In the genomic region with DNA sequence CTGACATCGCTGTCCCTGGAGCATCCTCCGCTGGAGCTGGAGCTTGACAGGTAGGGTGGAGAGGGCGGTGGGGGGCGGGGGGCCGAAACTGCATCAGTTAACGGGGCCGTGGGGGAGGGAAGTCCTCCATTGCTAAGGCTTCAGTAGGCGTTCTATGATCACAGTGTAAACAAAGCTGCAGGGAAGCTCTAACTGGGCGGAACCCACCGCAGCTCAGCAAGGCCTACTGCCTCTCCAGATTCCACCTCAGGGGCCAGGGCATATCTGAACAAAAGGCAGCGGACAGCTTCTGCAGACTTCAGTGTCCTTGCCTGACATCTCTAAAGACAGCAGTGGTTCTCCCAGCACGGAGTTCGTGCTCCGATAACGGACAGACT, we compare ENCODE assay signal across 8 cellular contexts. TPM values are rescaled to one million over a fixed set of nuclear protein-coding genes. Genes with fewer than 3 reads are reported as not detected.
A peak's percentile ranks its signal among the peaks of the same experiment; 100 is the strongest.
DNase-seq lines count a peak whose midpoint lies in the region; ATAC-seq and TF ChIP-seq lines count a peak whose summit lies in the region.
"Not testable (repeated sequence)": the region's sequence is repeated elsewhere in the genome, so short reads cannot be mapped to it uniquely, and the experiment has no call there.

No MANE protein-coding gene starts in this region.

- not testable (repeated sequence) for TF ChIP-seq EP300 in stomach (IDR thresholded peaks at IDR 0.05)

- WGBS in stomach, 5 donors: 60 to 80% (median 67%) methylated on average over 2 to 15 of the region's 15 CpGs

- not testable (repeated sequence) for H3K27me3 ChIP-seq in A673 (replicated peaks; ENCODE audit: insufficient read depth, low read depth, low read length, poor library complexity); DND-41 (ENCODE audit: insufficient read depth, low read length, poor library complexity); NT2/D1 (ENCODE audit: insufficient read depth, insufficient read length); naive thymus-derived CD4-positive, alpha-beta T cell (ENCODE audit: control insufficient read depth in 2 of 2, insufficient read depth in 2 of 2, low read length in 2 of 2); stomach

- CTCF ChIA-PET in A673 (lab: Charles Lee): interaction anchor here (0.7 kb wide), 1 partner anchor 47 kb away, joined by 3 read pairs; no protein-coding TSS in a partner anchor
- CTCF ChIA-PET in naive thymus-derived CD4-positive, alpha-beta T cell (lab: Charles Lee): not testable (repeated sequence)

- ATAC-seq in DND-41 (ENCODE audit: insufficient read depth, low read depth) (peak; percentile 39), left colon (peak; percentile 28)
- ATAC-seq in activated T-cell treated with anti-CD3 and anti-CD28 coated beads, Interleukin-2, amount 50 U/mL, for 72 hours (replicated peaks in 1 of 2): peak; percentile 10 to 14
- ATAC-seq in central memory CD8-positive, alpha-beta T cell (replicated peaks; ENCODE audit: extremely low read depth, poor library complexity, severe bottlenecking): peak; percentile 55
- peak; percentile 43 for ATAC-seq in naive thymus-derived CD4-positive, alpha-beta T cell

- not testable (repeated sequence) for H3K27me3 Mint-ChIP-seq in activated T-cell treated with anti-CD3 and anti-CD28 coated beads, Interleukin-2, amount 50 U/mL, for 72 hours (ENCODE audit: low read depth); naive thymus-derived CD4-positive, alpha-beta T cell
- peaks cover 11% of the 10 kb centered on the region for H3K27me3 Mint-ChIP-seq in central memory CD8-positive, alpha-beta T cell

- not testable (repeated sequence) for H3K4me1 Mint-ChIP-seq in activated T-cell treated with anti-CD3 and anti-CD28 coated beads, Interleukin-2, amount 50 U/mL, for 72 hours (ENCODE audit: low read depth); central memory CD8-positive, alpha-beta T cell
- peaks cover 0 to 10% (median 0%) of the 10 kb centered on the region in 7 donors for H3K4me1 Mint-ChIP-seq in naive thymus-derived CD4-positive, alpha-beta T cell

- peak overlapping the region; percentile 56 to 59 for H3K4me3 Mint-ChIP-seq in activated T-cell treated with anti-CD3 and anti-CD28 coated beads, Interleukin-2, amount 50 U/mL, for 72 hours
- peak overlapping the region; percentile 43 for H3K4me3 Mint-ChIP-seq in central memory CD8-positive, alpha-beta T cell
- H3K4me3 Mint-ChIP-seq in naive thymus-derived CD4-positive, alpha-beta T cell: peak overlapping the region in 7 of 10 donors; percentile 16 to 61 (median 31)

- H3K9ac ChIP-seq in DND-41 (ENCODE audit: low read depth, low read length): peak overlapping the region; percentile 56; the same call in 1 of the 2 replicates
- not testable (repeated sequence) for H3K9ac ChIP-seq in NT2/D1 (ENCODE audit: insufficient read length, low read depth)

- H3K27ac ChIP-seq in A673 (ENCODE audit: low read depth, low read length, poor library complexity, severe bottlenecking); DND-41 (ENCODE audit: low read length); naive thymus-derived CD4-positive, alpha-beta T cell (ENCODE audit: low read depth, low read length); stomach: not testable (repeated sequence)

- DNase-seq in A673 (ENCODE audit: low spot score); DND-41; NT2/D1 (ENCODE audit: low read depth, low spot score); activated T-cell treated with anti-CD3 and anti-CD28 coated beads, Interleukin-2, amount 50 U/mL, for 72 hours; central memory CD8-positive, alpha-beta T cell (ENCODE audit: low spot score in 2 of 2); left colon; naive thymus-derived CD4-positive, alpha-beta T cell; stomach: not testable (repeated sequence)

- POLR2A ChIA-PET in A673 (lab: Charles Lee; ENCODE audit: low non-redundant PET); naive thymus-derived CD4-positive, alpha-beta T cell (lab: Charles Lee): not testable (repeated sequence)

- TF ChIP-seq CTCF in A673 (conservative IDR thresholded peaks at IDR 0.05; ENCODE audit: low read depth, low read length); DND-41 (IDR thresholded peaks at IDR 0.05; ENCODE audit: borderline replicate concordance, extremely low read depth, low read length, poor library complexity, severe bottlenecking); stomach (IDR thresholded peaks at IDR 0.05): not testable (repeated sequence)

- H3K4me1 ChIP-seq in A673 (ENCODE audit: insufficient read depth, low read length, poor library complexity, severe bottlenecking); DND-41 (ENCODE audit: insufficient read depth, low read length); NT2/D1 (ENCODE audit: insufficient read depth, insufficient read length); naive thymus-derived CD4-positive, alpha-beta T cell (ENCODE audit: control insufficient read depth in 2 of 2, insufficient read depth in 2 of 2, low read length in 2 of 2); stomach: not testable (repeated sequence)

- not testable (repeated sequence) for H3K36me3 Mint-ChIP-seq in activated T-cell treated with anti-CD3 and anti-CD28 coated beads, Interleukin-2, amount 50 U/mL, for 72 hours (ENCODE audit: insufficient read depth in 2 of 2); central memory CD8-positive, alpha-beta T cell (ENCODE audit: insufficient read depth)
- H3K36me3 Mint-ChIP-seq in naive thymus-derived CD4-positive, alpha-beta T cell: peaks cover 0 to 19% (median 9%) of the 10 kb centered on the region in 5 donors

- not testable (repeated sequence) for H3K9me3 Mint-ChIP-seq in activated T-cell treated with anti-CD3 and anti-CD28 coated beads, Interleukin-2, amount 50 U/mL, for 72 hours; central memory CD8-positive, alpha-beta T cell; naive thymus-derived CD4-positive, alpha-beta T cell

- not testable (repeated sequence) for H3K9me3 ChIP-seq in A673 (ENCODE audit: low read depth, low read length, poor library complexity, severe bottlenecking); DND-41 (ENCODE audit: insufficient read depth, low read length, severe bottlenecking); NT2/D1 (ENCODE audit: insufficient read depth, low read length); naive thymus-derived CD4-positive, alpha-beta T cell (ENCODE audit: control insufficient read depth in 2 of 3, low read length in 3 of 3); stomach

- not testable (repeated sequence) for H3K27ac Mint-ChIP-seq in activated T-cell treated with anti-CD3 and anti-CD28 coated beads, Interleukin-2, amount 50 U/mL, for 72 hours; central memory CD8-positive, alpha-beta T cell (ENCODE audit: low read depth); naive thymus-derived CD4-positive, alpha-beta T cell

- peak overlapping the region; percentile 41 for H3K4me3 ChIP-seq in A673 (ENCODE audit: low read depth, low read length, poor library complexity, severe bottlenecking)
- not testable (repeated sequence) for H3K4me3 ChIP-seq in DND-41 (ENCODE audit: low read depth in 1 of 2, low read length in 2 of 2); naive thymus-derived CD4-positive, alpha-beta T cell (ENCODE audit: low read length)
- H3K4me3 ChIP-seq in NT2/D1 (ENCODE audit: insufficient read length, low read depth): peak overlapping the region; percentile 40
- peak overlapping the region in 3 of 4 donors; percentile 42 to 58 (median 44) for H3K4me3 ChIP-seq in stomach

- H2AFZ ChIP-seq in DND-41 (ENCODE audit: low read depth, low read length): not testable (repeated sequence)

- not testable (repeated sequence) for H4K20me1 ChIP-seq in DND-41 (ENCODE audit: insufficient read depth, low read length)

- not testable (repeated sequence) for H3K4me2 ChIP-seq in DND-41 (ENCODE audit: insufficient read depth, low read length)

- not testable (repeated sequence) for TF ChIP-seq POLR2A in stomach (IDR thresholded peaks at IDR 0.05)

- H3K36me3 ChIP-seq in A673 (ENCODE audit: insufficient read depth, low read length, poor library complexity, severe bottlenecking); DND-41 (ENCODE audit: insufficient read depth, low read length); NT2/D1 (ENCODE audit: insufficient read depth, insufficient read length, low read length); naive thymus-derived CD4-positive, alpha-beta T cell (ENCODE audit: control insufficient read depth in 2 of 3, insufficient read depth in 3 of 3, low read length in 3 of 3); stomach: not testable (repeated sequence)

- intact Hi-C loops in A673 (cut with micrococcal nuclease; ENCODE audit: unreplicated experiment); left colon (cut with DNase I, micrococcal nuclease); naive thymus-derived CD4-positive, alpha-beta T cell (cut with micrococcal nuclease): not testable (repeated sequence)
- intact Hi-C loops in stomach (cut with DNase I; ENCODE audit: low total_unique reads): loop anchor here (10.0 kb wide), 1 partner anchor 65 kb away; no protein-coding TSS in a partner anchor

- BruUV-seq in A673 (replicated peaks; lab: Mats Ljungman, UMichigan): not testable (repeated sequence)

- H3K79me2 ChIP-seq in DND-41 (ENCODE audit: insufficient read depth, low read length): not testable (repeated sequence)

RNA-seq across cellular contexts. Expression of gene DHRS4, which starts 16.7 kb away (rescaled TPM):
- total RNA-seq in A673 (2021): 10.1 and 11.4 TPM in 2 replicates
- 10 to 100 TPM; 21.6 to 24.4 TPM for total RNA-seq in activated T-cell treated with anti-CD3 and anti-CD28 coated beads, Interleukin-2, amount 50 U/mL, for 72 hours
- total RNA-seq in left colon: 10 to 100 TPM; 38.3 to 46.0 TPM
- total RNA-seq in naive thymus-derived CD4-positive, alpha-beta T cell: 10 to 100 TPM in 4 of 5 experiments, 1 to 10 TPM in 1; 7.8 to 19.9 (median 17.5) TPM
- 10 to 100 TPM; 30.1 to 31.8 TPM for polyA plus RNA-seq in naive thymus-derived CD4-positive, alpha-beta T cell
- total RNA-seq in stomach: 100 to 1,000 TPM in 1 of 5 donors, 10 to 100 TPM in 4; 29.0 to 114 (median 34.4) TPM
- polyA plus RNA-seq in stomach: 10 to 100 TPM; 39.4 to 58.0 (median 57.7) TPM

RNA-seq across cellular contexts. Expression of gene DHRS4L2, which starts 18.5 kb away (rescaled TPM):
- 9.3 and 10.6 TPM in 2 replicates for total RNA-seq in A673 (2021)
- total RNA-seq in activated T-cell treated with anti-CD3 and anti-CD28 coated beads, Interleukin-2, amount 50 U/mL, for 72 hours: 10 to 100 TPM; 24.7 to 27.2 TPM
- total RNA-seq in left colon: 10 to 100 TPM; 31.8 to 43.2 TPM
- total RNA-seq in naive thymus-derived CD4-positive, alpha-beta T cell: 10 to 100 TPM; 11.0 to 25.7 (median 16.8) TPM
- polyA plus RNA-seq in naive thymus-derived CD4-positive, alpha-beta T cell: 10 to 100 TPM; 11.7 to 21.0 TPM
- total RNA-seq in stomach: 10 to 100 TPM in 3 of 5 donors, 1 to 10 TPM in 1, not detected in 1; 9.7 to 44.2 (median 26.9) TPM
- polyA plus RNA-seq in stomach: 10 to 100 TPM; 27.5 to 64.0 (median 44.3) TPM
